In genomic region chr19:45876411-45877197, GRCh38 we compare ENCODE assay signal across 1 cellular context.
TF ChIP-seq lines count a peak whose summit lies in the region.

No MANE protein-coding gene starts in this region.

TF ChIP-seq in K562, 482 proteins besides CTCF, POLR2A, EP300 and RAD21 (continued from another document and continues in another):
- TF ChIP-seq, protein P1, sequence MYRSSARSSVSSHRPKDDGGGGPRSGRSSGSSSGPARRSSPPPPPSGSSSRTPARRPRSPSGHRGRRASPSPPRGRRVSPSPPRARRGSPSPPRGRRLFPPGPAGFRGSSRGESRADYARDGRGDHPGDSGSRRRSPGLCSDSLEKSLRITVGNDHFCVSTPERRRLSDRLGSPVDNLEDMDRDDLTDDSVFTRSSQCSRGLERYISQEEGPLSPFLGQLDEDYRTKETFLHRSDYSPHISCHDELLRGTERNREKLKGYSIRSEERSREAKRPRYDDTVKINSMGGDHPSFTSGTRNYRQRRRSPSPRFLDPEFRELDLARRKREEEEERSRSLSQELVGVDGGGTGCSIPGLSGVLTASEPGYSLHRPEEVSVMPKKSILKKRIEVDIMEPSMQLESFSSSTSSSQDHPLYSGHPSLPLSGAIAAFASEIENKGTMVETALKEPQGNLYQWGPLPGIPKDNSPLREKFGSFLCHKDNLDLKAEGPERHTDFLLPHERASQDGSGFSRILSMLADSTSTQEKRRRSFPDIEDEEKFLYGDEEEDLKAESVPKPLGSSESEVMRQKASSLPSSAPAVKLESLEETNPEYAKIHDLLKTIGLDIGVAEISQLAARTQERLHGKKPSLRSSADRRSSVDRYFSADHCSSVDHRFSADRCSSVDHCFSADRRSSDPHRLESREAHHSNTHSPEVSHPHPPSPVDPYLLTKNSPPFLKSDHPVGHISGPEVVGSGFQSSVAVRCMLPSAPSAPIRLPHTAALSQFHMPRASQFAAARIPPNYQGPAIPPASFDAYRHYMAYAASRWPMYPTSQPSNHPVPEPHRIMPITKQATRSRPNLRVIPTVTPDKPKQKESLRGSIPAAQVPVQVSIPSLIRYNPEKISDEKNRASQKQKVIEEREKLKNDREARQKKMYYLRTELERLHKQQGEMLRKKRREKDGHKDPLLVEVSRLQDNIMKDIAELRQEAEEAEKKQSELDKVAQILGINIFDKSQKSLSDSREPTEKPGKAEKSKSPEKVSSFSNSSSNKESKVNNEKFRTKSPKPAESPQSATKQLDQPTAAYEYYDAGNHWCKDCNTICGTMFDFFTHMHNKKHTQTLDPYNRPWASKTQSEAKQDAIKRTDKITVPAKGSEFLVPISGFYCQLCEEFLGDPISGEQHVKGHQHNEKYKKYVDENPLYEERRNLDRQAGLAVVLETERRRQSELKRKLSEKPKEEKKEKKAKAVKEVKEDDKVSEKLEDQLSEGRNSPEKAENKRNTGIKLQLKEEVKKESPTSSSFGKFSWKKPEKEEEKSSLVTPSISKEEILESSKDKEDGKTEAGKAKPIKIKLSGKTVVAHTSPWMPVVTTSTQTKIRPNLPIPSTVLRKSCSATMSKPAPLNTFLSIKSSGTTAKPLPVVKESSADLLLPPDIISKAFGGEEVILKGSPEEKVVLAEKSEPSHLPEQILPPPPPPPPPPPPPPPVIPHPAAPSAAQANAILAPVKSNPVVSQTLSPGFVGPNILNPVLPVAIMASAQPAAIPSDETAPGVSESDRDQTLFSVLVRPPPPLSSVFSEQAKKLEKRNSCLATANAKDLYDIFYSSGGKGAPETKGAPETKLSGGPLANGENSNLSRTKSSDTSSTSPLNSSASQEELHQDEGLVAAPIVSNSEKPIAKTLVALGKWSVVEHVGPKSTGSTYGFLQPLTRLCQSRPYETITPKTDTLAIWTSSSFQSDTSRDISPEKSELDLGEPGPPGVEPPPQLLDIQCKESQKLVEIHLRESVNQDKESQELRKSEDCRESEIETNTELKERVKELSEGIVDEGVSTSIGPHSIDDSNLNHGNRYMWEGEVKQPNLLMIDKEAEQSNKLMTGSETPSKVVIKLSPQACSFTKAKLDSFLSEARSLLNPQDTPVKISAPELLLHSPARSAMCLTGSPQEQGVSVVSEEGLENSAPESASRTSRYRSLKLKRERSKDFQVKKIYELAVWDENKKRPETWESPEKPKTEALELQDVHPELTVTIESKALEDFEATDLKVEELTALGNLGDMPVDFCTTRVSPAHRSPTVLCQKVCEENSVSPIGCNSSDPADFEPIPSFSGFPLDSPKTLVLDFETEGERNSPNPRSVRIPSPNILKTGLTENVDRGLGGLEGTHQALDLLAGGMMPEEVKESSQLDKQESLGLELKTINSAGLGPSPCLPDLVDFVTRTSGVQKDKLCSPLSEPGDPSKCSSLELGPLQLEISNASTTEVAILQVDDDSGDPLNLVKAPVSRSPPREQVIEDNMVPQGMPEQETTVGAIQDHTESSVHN (IDR thresholded peaks at IDR 0.05; ENCODE audit: borderline replicate concordance in 1 of 2, low read depth in 1 of 2), result 0 out of 4 replicates have a peak, but pooled peaks of 1 of the 2 experiments have one; percentile 12
- TF ChIP-seq, protein P2, sequence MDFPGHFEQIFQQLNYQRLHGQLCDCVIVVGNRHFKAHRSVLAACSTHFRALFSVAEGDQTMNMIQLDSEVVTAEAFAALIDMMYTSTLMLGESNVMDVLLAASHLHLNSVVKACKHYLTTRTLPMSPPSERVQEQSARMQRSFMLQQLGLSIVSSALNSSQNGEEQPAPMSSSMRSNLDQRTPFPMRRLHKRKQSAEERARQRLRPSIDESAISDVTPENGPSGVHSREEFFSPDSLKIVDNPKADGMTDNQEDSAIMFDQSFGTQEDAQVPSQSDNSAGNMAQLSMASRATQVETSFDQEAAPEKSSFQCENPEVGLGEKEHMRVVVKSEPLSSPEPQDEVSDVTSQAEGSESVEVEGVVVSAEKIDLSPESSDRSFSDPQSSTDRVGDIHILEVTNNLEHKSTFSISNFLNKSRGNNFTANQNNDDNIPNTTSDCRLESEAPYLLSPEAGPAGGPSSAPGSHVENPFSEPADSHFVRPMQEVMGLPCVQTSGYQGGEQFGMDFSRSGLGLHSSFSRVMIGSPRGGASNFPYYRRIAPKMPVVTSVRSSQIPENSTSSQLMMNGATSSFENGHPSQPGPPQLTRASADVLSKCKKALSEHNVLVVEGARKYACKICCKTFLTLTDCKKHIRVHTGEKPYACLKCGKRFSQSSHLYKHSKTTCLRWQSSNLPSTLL (IDR thresholded peaks at IDR 0.05), result no peak
- TF ChIP-seq ARID3B (CRISPR knock-in tag; IDR thresholded peaks at IDR 0.05; ENCODE audit: borderline replicate concordance), result no peak
- TF ChIP-seq POU5F1 (IDR thresholded peaks at IDR 0.05; ENCODE audit: borderline replicate concordance, low read depth, low read length, partially characterized antibody), result no peak
- TF ChIP-seq, protein P3, sequence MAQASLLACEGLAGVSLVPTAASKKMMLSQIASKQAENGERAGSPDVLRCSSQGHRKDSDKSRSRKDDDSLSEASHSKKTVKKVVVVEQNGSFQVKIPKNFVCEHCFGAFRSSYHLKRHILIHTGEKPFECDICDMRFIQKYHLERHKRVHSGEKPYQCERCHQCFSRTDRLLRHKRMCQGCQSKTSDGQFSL (CRISPR knock-in tag; IDR thresholded peaks at IDR 0.05), result no peak
- TF ChIP-seq, protein P3 (tag; IDR thresholded peaks at IDR 0.05), result no peak
- no peak for TF ChIP-seq HNRNPL (IDR thresholded peaks at IDR 0.05; ENCODE audit: low read depth, low read length)
- TF ChIP-seq PTBP1 (IDR thresholded peaks at IDR 0.05; ENCODE audit: low read depth, low read length), result no peak
- no peak for TF ChIP-seq MCM5 (IDR thresholded peaks at IDR 0.05; ENCODE audit: low read depth)
- TF ChIP-seq NCOR1 (IDR thresholded peaks at IDR 0.05), result no peak
- no peak for TF ChIP-seq ZNF76 (CRISPR knock-in tag; IDR thresholded peaks at IDR 0.05; ENCODE audit: borderline replicate concordance)
- peak; percentile 11 to 74 for TF ChIP-seq E2F6 (IDR thresholded peaks at IDR 0.05; ENCODE audit: borderline replicate concordance in 1 of 2, extremely low read depth in 1 of 2, insufficient read depth in 1 of 2, insufficient read length in 1 of 2, low read depth in 1 of 2, low read length in 1 of 2, poor library complexity in 1 of 2, severe bottlenecking in 1 of 2)
- no peak for TF ChIP-seq USF2 (CRISPR knock-in tag; IDR thresholded peaks at IDR 0.05)
- peak; percentile 61; the same call in 1 of the 2 replicates for TF ChIP-seq TFAP4 (CRISPR knock-in tag; IDR thresholded peaks at IDR 0.05; ENCODE audit: borderline replicate concordance)
- no peak for TF ChIP-seq CAMTA2 (CRISPR knock-in tag; conservative IDR thresholded peaks at IDR 0.05)
- TF ChIP-seq RBM25 (IDR thresholded peaks at IDR 0.05; ENCODE audit: low read depth, low read length, severe bottlenecking), result no peak
- TF ChIP-seq ZNF197 (CRISPR knock-in tag; IDR thresholded peaks at IDR 0.05; ENCODE audit: low read depth), result no peak
- TF ChIP-seq FUS (optimal IDR thresholded peaks at IDR 0.05; ENCODE audit: low read depth, low read length), result no peak
- no peak for TF ChIP-seq HMG20A (CRISPR knock-in tag; conservative IDR thresholded peaks at IDR 0.05)
- TF ChIP-seq, protein P4, sequence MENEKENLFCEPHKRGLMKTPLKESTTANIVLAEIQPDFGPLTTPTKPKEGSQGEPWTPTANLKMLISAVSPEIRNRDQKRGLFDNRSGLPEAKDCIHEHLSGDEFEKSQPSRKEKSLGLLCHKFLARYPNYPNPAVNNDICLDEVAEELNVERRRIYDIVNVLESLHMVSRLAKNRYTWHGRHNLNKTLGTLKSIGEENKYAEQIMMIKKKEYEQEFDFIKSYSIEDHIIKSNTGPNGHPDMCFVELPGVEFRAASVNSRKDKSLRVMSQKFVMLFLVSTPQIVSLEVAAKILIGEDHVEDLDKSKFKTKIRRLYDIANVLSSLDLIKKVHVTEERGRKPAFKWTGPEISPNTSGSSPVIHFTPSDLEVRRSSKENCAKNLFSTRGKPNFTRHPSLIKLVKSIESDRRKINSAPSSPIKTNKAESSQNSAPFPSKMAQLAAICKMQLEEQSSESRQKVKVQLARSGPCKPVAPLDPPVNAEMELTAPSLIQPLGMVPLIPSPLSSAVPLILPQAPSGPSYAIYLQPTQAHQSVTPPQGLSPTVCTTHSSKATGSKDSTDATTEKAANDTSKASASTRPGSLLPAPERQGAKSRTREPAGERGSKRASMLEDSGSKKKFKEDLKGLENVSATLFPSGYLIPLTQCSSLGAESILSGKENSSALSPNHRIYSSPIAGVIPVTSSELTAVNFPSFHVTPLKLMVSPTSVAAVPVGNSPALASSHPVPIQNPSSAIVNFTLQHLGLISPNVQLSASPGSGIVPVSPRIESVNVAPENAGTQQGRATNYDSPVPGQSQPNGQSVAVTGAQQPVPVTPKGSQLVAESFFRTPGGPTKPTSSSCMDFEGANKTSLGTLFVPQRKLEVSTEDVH (IDR thresholded peaks at IDR 0.05; ENCODE audit: low read depth, partially characterized antibody), result peak; percentile 63
- TF ChIP-seq ZEB2 (IDR thresholded peaks at IDR 0.05), result peak; percentile 85
- no peak for TF ChIP-seq ZKSCAN8 (CRISPR knock-in tag; IDR thresholded peaks at IDR 0.05)
- no peak for TF ChIP-seq MITF (IDR thresholded peaks at IDR 0.05)
- TF ChIP-seq KLF16 (IDR thresholded peaks at IDR 0.05), result no peak
- TF ChIP-seq CEBPB (tag; IDR thresholded peaks at IDR 0.05), result no peak
- no peak for TF ChIP-seq BRD4 (IDR thresholded peaks at IDR 0.05)
- TF ChIP-seq, protein P5, sequence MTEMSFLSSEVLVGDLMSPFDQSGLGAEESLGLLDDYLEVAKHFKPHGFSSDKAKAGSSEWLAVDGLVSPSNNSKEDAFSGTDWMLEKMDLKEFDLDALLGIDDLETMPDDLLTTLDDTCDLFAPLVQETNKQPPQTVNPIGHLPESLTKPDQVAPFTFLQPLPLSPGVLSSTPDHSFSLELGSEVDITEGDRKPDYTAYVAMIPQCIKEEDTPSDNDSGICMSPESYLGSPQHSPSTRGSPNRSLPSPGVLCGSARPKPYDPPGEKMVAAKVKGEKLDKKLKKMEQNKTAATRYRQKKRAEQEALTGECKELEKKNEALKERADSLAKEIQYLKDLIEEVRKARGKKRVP (CRISPR knock-in tag; IDR thresholded peaks at IDR 0.05), result no peak
- no peak for TF ChIP-seq GTF2A2 (tag; IDR thresholded peaks at IDR 0.05)
- no peak for TF ChIP-seq PML (IDR thresholded peaks at IDR 0.05; ENCODE audit: low read length)
- TF ChIP-seq TCF3 (CRISPR knock-in tag; IDR thresholded peaks at IDR 0.05), result no peak
- TF ChIP-seq ASH1L (IDR thresholded peaks at IDR 0.05; ENCODE audit: borderline replicate concordance, low read depth, partially characterized antibody), result no peak
- no peak for TF ChIP-seq MXD1 (CRISPR knock-in tag; IDR thresholded peaks at IDR 0.05; ENCODE audit: borderline replicate concordance, poor library complexity, severe bottlenecking)
- TF ChIP-seq, protein P6, sequence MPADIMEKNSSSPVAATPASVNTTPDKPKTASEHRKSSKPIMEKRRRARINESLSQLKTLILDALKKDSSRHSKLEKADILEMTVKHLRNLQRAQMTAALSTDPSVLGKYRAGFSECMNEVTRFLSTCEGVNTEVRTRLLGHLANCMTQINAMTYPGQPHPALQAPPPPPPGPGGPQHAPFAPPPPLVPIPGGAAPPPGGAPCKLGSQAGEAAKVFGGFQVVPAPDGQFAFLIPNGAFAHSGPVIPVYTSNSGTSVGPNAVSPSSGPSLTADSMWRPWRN (IDR thresholded peaks at IDR 0.05; ENCODE audit: low read depth), result 0 out of 2 replicates have a peak, but pooled peaks have one; percentile 7
- TF ChIP-seq PHB2 (IDR thresholded peaks at IDR 0.05; ENCODE audit: low read depth), result peak; percentile 52; the same call in 1 of the 2 replicates
